ENCODE assay signal across 11 cellular contexts in the genomic region with DNA sequence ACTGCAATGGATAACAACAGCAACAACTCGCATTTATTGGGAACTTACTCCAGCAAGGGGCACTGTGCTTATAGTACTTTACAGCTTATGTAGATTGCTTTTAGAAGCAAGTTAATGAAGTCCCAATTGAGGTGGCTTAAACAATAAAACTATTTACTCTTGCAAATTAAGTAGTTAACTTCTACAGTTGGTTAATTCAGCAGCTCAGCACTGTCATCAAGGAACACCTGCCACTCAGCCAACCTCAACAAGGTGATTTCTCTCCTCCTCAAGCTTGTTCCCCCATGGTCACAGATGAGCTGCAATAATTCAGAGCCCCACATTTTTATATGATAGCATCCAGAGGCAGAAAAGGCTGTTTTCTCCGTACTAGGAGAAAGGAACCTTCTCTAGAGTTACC.
"Had no signal": no experiment of that assay in that cellular context is flagged by ENCODE, and none has a peak within 500 bp of the region (broad histone marks: within the 10 kb centered on the region; RNA-seq: fewer than 3 reads in every experiment).

No MANE protein-coding gene starts in this region.

- H3K4me3 ChIP-seq: lower lobe of right lung had no signal

- DNase-seq: activated CD4-positive, alpha-beta T cell treated with anti-CD3 and anti-CD28 coated beads for 36 hours; activated CD4-positive, alpha-beta T cell treated with anti-CD3 and anti-CD28 coated beads, Interleukin-2, amount 50 U/mL, for 48 hours; anterior cingulate cortex; caudate nucleus; foreskin fibroblast; left cardiac atrium; lower lobe of right lung; stimulated activated naive CD4-positive, alpha-beta T cell had no signal

- H3K4me1 ChIP-seq: lower lobe of right lung had no signal

- H3K27ac ChIP-seq: epithelial cell of prostate, lower lobe of right lung had no signal

- H3K9me3 Mint-ChIP-seq: brain; T-helper 2 cell treated with Interferon-gamma antibody and Interleukin-4, amounts not matched to agents 5 μg/mL and 100 μg/mL, for 36 hours had no signal

- H3K4me3 Mint-ChIP-seq: activated CD4-positive, alpha-beta T cell treated with anti-CD3 and anti-CD28 coated beads for 36 hours; brain; T-helper 2 cell treated with Interferon-gamma antibody and Interleukin-4, amounts not matched to agents 5 μg/mL and 100 μg/mL, for 36 hours had no signal

- H3K4me1 Mint-ChIP-seq: activated CD4-positive, alpha-beta T cell treated with anti-CD3 and anti-CD28 coated beads for 36 hours; brain had no signal

- H3K9me3 ChIP-seq: lower lobe of right lung had no signal

- H3K27ac Mint-ChIP-seq: brain; T-helper 2 cell treated with Interferon-gamma antibody and Interleukin-4, amounts not matched to agents 5 μg/mL and 100 μg/mL, for 36 hours had no signal

- H3K27me3 Mint-ChIP-seq: activated CD4-positive, alpha-beta T cell treated with anti-CD3 and anti-CD28 coated beads for 36 hours; brain had no signal

- ATAC-seq: activated CD4-positive, alpha-beta T cell treated with anti-CD3 and anti-CD28 coated beads for 36 hours; left cardiac atrium; lower lobe of right lung had no signal
